In the genomic region with DNA sequence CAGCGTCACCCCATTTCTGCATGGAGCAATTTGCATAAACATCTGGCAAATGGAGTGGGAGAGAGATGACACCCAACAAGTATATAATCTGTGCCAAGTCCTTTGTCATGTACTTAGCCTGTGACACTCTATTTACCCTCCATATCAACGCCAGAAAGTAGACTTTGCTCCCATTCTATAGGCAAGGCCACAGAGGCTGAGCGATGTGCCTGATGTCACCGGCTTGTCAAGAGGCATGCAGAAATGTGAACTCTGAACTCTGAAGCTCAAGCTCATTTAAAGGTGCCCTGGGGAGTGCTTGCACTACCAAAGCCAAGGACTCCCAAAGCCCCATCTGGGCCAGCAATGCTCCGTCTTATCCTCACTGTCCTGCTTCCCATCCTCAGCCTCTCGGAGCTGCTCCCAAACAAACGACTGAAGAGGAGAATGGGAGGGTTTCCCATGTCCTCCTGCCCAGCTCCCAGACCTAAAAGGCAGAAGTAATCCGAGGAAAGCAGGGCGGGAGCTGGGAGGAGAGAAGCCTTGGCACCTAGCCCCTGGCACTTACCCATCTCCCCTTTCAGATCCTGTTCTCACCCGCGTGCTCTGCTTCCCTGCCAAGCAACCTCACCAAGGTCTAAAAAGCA, we compare ENCODE assay signal across 1 cellular context.
TF ChIP-seq lines count a peak whose summit lies in the region.

No MANE protein-coding gene starts in this region.

TF ChIP-seq in HepG2, 621 proteins besides CTCF, POLR2A, EP300 and RAD21 (continued from another document and continues in another):
- TF ChIP-seq, protein P1, sequence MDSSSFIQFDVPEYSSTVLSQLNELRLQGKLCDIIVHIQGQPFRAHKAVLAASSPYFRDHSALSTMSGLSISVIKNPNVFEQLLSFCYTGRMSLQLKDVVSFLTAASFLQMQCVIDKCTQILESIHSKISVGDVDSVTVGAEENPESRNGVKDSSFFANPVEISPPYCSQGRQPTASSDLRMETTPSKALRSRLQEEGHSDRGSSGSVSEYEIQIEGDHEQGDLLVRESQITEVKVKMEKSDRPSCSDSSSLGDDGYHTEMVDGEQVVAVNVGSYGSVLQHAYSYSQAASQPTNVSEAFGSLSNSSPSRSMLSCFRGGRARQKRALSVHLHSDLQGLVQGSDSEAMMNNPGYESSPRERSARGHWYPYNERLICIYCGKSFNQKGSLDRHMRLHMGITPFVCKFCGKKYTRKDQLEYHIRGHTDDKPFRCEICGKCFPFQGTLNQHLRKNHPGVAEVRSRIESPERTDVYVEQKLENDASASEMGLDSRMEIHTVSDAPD (CRISPR knock-in tag; IDR thresholded peaks at IDR 0.05): peak; percentile 78
- TF ChIP-seq, protein P2, sequence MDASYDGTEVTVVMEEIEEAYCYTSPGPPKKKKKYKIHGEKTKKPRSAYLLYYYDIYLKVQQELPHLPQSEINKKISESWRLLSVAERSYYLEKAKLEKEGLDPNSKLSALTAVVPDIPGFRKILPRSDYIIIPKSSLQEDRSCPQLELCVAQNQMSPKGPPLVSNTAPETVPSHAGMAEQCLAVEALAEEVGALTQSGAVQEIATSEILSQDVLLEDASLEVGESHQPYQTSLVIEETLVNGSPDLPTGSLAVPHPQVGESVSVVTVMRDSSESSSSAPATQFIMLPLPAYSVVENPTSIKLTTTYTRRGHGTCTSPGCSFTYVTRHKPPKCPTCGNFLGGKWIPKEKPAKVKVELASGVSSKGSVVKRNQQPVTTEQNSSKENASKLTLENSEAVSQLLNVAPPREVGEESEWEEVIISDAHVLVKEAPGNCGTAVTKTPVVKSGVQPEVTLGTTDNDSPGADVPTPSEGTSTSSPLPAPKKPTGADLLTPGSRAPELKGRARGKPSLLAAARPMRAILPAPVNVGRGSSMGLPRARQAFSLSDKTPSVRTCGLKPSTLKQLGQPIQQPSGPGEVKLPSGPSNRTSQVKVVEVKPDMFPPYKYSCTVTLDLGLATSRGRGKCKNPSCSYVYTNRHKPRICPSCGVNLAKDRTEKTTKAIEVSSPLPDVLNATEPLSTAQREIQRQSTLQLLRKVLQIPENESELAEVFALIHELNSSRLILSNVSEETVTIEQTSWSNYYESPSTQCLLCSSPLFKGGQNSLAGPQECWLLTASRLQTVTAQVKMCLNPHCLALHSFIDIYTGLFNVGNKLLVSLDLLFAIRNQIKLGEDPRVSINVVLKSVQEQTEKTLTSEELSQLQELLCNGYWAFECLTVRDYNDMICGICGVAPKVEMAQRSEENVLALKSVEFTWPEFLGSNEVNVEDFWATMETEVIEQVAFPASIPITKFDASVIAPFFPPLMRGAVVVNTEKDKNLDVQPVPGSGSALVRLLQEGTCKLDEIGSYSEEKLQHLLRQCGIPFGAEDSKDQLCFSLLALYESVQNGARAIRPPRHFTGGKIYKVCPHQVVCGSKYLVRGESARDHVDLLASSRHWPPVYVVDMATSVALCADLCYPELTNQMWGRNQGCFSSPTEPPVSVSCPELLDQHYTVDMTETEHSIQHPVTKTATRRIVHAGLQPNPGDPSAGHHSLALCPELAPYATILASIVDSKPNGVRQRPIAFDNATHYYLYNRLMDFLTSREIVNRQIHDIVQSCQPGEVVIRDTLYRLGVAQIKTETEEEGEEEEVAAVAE (CRISPR knock-in tag; IDR thresholded peaks at IDR 0.05; ENCODE audit: borderline replicate concordance): 0 out of 2 replicates have a peak, but pooled peaks have one; percentile 6
- TF ChIP-seq ZNF83 (CRISPR knock-in tag; IDR thresholded peaks at IDR 0.05; ENCODE audit: borderline replicate concordance): no peak
- TF ChIP-seq ARHGAP35 (CRISPR knock-in tag; IDR thresholded peaks at IDR 0.05; ENCODE audit: borderline replicate concordance): no peak
- TF ChIP-seq, protein P3, sequence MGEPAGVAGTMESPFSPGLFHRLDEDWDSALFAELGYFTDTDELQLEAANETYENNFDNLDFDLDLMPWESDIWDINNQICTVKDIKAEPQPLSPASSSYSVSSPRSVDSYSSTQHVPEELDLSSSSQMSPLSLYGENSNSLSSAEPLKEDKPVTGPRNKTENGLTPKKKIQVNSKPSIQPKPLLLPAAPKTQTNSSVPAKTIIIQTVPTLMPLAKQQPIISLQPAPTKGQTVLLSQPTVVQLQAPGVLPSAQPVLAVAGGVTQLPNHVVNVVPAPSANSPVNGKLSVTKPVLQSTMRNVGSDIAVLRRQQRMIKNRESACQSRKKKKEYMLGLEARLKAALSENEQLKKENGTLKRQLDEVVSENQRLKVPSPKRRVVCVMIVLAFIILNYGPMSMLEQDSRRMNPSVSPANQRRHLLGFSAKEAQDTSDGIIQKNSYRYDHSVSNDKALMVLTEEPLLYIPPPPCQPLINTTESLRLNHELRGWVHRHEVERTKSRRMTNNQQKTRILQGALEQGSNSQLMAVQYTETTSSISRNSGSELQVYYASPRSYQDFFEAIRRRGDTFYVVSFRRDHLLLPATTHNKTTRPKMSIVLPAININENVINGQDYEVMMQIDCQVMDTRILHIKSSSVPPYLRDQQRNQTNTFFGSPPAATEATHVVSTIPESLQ (CRISPR knock-in tag; conservative IDR thresholded peaks at IDR 0.05): no peak; the same call in 1 of the 2 replicates
- no peak for TF ChIP-seq ZNF775 (CRISPR knock-in tag; IDR thresholded peaks at IDR 0.05; ENCODE audit: borderline replicate concordance)
- TF ChIP-seq HOXA7 (CRISPR knock-in tag; IDR thresholded peaks at IDR 0.05): no peak
- peak; percentile 76; the same call in 1 of the 2 replicates for TF ChIP-seq ZNF816 (CRISPR knock-in tag; IDR thresholded peaks at IDR 0.05; ENCODE audit: borderline replicate concordance)
- TF ChIP-seq SOX5 (CRISPR knock-in tag; IDR thresholded peaks at IDR 0.05; ENCODE audit: borderline replicate concordance): peak; percentile 88
- TF ChIP-seq SP2 (CRISPR knock-in tag; IDR thresholded peaks at IDR 0.05): no peak
- peak; percentile 90 for TF ChIP-seq ESRRA (CRISPR knock-in tag; IDR thresholded peaks at IDR 0.05; ENCODE audit: low read depth)
- TF ChIP-seq SALL2 (CRISPR knock-in tag; IDR thresholded peaks at IDR 0.05): no peak
- no peak for TF ChIP-seq NFYB (CRISPR knock-in tag; IDR thresholded peaks at IDR 0.05)
- TF ChIP-seq SYNCRIP (IDR thresholded peaks at IDR 0.05; ENCODE audit: insufficient read depth, low read depth, low read length): no peak
- TF ChIP-seq SRSF4 (IDR thresholded peaks at IDR 0.05; ENCODE audit: low read depth, low read length, poor library complexity, severe bottlenecking): no peak
- TF ChIP-seq ZNF674 (CRISPR knock-in tag; IDR thresholded peaks at IDR 0.05; ENCODE audit: low read depth): no peak
- no peak for TF ChIP-seq ZBTB7A (CRISPR knock-in tag; IDR thresholded peaks at IDR 0.05)
- TF ChIP-seq, protein P4, sequence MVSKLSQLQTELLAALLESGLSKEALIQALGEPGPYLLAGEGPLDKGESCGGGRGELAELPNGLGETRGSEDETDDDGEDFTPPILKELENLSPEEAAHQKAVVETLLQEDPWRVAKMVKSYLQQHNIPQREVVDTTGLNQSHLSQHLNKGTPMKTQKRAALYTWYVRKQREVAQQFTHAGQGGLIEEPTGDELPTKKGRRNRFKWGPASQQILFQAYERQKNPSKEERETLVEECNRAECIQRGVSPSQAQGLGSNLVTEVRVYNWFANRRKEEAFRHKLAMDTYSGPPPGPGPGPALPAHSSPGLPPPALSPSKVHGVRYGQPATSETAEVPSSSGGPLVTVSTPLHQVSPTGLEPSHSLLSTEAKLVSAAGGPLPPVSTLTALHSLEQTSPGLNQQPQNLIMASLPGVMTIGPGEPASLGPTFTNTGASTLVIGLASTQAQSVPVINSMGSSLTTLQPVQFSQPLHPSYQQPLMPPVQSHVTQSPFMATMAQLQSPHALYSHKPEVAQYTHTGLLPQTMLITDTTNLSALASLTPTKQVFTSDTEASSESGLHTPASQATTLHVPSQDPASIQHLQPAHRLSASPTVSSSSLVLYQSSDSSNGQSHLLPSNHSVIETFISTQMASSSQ (IDR thresholded peaks at IDR 0.05; ENCODE audit: low read depth): no peak
- TF ChIP-seq, protein P4 (CRISPR knock-in tag; IDR thresholded peaks at IDR 0.05; ENCODE audit: borderline replicate concordance): peak; percentile 47; the same call in 1 of the 2 replicates
- TF ChIP-seq SIX1 (CRISPR knock-in tag; IDR thresholded peaks at IDR 0.05; ENCODE audit: borderline replicate concordance): peak; percentile 57; the same call in 1 of the 2 replicates
- no peak for TF ChIP-seq ZNF713 (CRISPR knock-in tag; IDR thresholded peaks at IDR 0.05)
- no peak for TF ChIP-seq ZNF253 (CRISPR knock-in tag; IDR thresholded peaks at IDR 0.05; ENCODE audit: borderline replicate concordance)
- no peak for TF ChIP-seq HMGA1 (CRISPR knock-in tag; conservative IDR thresholded peaks at IDR 0.05)
- no peak for TF ChIP-seq ZNF496 (CRISPR knock-in tag; IDR thresholded peaks at IDR 0.05; ENCODE audit: insufficient replicate concordance)
- TF ChIP-seq ADNP (CRISPR knock-in tag; IDR thresholded peaks at IDR 0.05): peak; percentile 96
- TF ChIP-seq NR1H2 (CRISPR knock-in tag; IDR thresholded peaks at IDR 0.05; ENCODE audit: borderline replicate concordance, low read depth): no peak
- no peak for TF ChIP-seq ZFP82 (CRISPR knock-in tag; IDR thresholded peaks at IDR 0.05; ENCODE audit: borderline replicate concordance)
- TF ChIP-seq ZNF121 (CRISPR knock-in tag; IDR thresholded peaks at IDR 0.05): no peak
- TF ChIP-seq, protein P5, sequence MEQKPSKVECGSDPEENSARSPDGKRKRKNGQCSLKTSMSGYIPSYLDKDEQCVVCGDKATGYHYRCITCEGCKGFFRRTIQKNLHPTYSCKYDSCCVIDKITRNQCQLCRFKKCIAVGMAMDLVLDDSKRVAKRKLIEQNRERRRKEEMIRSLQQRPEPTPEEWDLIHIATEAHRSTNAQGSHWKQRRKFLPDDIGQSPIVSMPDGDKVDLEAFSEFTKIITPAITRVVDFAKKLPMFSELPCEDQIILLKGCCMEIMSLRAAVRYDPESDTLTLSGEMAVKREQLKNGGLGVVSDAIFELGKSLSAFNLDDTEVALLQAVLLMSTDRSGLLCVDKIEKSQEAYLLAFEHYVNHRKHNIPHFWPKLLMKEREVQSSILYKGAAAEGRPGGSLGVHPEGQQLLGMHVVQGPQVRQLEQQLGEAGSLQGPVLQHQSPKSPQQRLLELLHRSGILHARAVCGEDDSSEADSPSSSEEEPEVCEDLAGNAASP (CRISPR knock-in tag; IDR thresholded peaks at IDR 0.05; ENCODE audit: borderline replicate concordance): peak; percentile 54; the same call in 1 of the 2 replicates
- TF ChIP-seq, protein P6, sequence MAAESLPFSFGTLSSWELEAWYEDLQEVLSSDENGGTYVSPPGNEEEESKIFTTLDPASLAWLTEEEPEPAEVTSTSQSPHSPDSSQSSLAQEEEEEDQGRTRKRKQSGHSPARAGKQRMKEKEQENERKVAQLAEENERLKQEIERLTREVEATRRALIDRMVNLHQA (CRISPR knock-in tag; IDR thresholded peaks at IDR 0.05): no peak
- TF ChIP-seq EEA1 (CRISPR knock-in tag; IDR thresholded peaks at IDR 0.05; ENCODE audit: borderline replicate concordance): no peak
- TF ChIP-seq CEBPB (IDR thresholded peaks at IDR 0.05; ENCODE audit: borderline replicate concordance, low read depth, low read length): peak; percentile 22; the same call in 1 of the 2 replicates
- TF ChIP-seq, protein P7, sequence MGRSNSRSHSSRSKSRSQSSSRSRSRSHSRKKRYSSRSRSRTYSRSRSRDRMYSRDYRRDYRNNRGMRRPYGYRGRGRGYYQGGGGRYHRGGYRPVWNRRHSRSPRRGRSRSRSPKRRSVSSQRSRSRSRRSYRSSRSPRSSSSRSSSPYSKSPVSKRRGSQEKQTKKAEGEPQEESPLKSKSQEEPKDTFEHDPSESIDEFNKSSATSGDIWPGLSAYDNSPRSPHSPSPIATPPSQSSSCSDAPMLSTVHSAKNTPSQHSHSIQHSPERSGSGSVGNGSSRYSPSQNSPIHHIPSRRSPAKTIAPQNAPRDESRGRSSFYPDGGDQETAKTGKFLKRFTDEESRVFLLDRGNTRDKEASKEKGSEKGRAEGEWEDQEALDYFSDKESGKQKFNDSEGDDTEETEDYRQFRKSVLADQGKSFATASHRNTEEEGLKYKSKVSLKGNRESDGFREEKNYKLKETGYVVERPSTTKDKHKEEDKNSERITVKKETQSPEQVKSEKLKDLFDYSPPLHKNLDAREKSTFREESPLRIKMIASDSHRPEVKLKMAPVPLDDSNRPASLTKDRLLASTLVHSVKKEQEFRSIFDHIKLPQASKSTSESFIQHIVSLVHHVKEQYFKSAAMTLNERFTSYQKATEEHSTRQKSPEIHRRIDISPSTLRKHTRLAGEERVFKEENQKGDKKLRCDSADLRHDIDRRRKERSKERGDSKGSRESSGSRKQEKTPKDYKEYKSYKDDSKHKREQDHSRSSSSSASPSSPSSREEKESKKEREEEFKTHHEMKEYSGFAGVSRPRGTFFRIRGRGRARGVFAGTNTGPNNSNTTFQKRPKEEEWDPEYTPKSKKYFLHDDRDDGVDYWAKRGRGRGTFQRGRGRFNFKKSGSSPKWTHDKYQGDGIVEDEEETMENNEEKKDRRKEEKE (IDR thresholded peaks at IDR 0.05): no peak
- TF ChIP-seq, protein P8, sequence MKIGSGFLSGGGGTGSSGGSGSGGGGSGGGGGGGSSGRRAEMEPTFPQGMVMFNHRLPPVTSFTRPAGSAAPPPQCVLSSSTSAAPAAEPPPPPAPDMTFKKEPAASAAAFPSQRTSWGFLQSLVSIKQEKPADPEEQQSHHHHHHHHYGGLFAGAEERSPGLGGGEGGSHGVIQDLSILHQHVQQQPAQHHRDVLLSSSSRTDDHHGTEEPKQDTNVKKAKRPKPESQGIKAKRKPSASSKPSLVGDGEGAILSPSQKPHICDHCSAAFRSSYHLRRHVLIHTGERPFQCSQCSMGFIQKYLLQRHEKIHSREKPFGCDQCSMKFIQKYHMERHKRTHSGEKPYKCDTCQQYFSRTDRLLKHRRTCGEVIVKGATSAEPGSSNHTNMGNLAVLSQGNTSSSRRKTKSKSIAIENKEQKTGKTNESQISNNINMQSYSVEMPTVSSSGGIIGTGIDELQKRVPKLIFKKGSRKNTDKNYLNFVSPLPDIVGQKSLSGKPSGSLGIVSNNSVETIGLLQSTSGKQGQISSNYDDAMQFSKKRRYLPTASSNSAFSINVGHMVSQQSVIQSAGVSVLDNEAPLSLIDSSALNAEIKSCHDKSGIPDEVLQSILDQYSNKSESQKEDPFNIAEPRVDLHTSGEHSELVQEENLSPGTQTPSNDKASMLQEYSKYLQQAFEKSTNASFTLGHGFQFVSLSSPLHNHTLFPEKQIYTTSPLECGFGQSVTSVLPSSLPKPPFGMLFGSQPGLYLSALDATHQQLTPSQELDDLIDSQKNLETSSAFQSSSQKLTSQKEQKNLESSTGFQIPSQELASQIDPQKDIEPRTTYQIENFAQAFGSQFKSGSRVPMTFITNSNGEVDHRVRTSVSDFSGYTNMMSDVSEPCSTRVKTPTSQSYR (CRISPR knock-in tag; IDR thresholded peaks at IDR 0.05; ENCODE audit: borderline replicate concordance): no peak
- TF ChIP-seq ISL2 (CRISPR knock-in tag; IDR thresholded peaks at IDR 0.05): peak; percentile 79
- TF ChIP-seq ZSCAN25 (CRISPR knock-in tag; IDR thresholded peaks at IDR 0.05): peak; percentile 57
- TF ChIP-seq ZNF546 (CRISPR knock-in tag; conservative IDR thresholded peaks at IDR 0.05): no peak
- TF ChIP-seq CBX2 (IDR thresholded peaks at IDR 0.05; ENCODE audit: low read depth, low read length): no peak
- no peak for TF ChIP-seq CBX2 (CRISPR knock-in tag; IDR thresholded peaks at IDR 0.05; ENCODE audit: low read depth)
